In genomic region chr4:2930821-2931764, GRCh38 we compare ENCODE assay signal across 8 cellular contexts. TPM values are rescaled to one million over a fixed set of nuclear protein-coding genes. Genes with fewer than 3 reads are reported as not detected.
A peak's percentile ranks its signal among the peaks of the same experiment; 100 is the strongest.
DNase-seq lines count a peak whose midpoint lies in the region; ATAC-seq and TF ChIP-seq lines count a peak whose summit lies in the region.

No MANE protein-coding gene starts in this region.

- TF ChIP-seq EP300 in gastroesophageal sphincter (IDR thresholded peaks at IDR 0.05) = no peak

- H3K36me3 ChIP-seq in gastroesophageal sphincter = peaks cover 0 to 60% of the 10 kb centered on the region in 2 donors
- H3K36me3 ChIP-seq in spleen = peaks cover 1 to 58% (median 54%) of the 10 kb centered on the region in 6 donors

- 20% methylated on average over 1 of the region's 44 CpGs for WGBS in gastroesophageal sphincter (ENCODE audit: low coverage in 1 of 2), 2 donors
- WGBS in spleen, 5 donors = 72 to 84% (median 78%) methylated on average over 2 to 44 of the region's 44 CpGs

- H3K27ac ChIP-seq in RWPE1 = peak overlapping the region; percentile 92
- peak overlapping the region in 3 of 4 donors; percentile 92 to 96 (median 94) for H3K27ac ChIP-seq in gastroesophageal sphincter
- H3K27ac ChIP-seq in spleen = peak overlapping the region; percentile 64 to 96 (median 93)

- TF ChIP-seq POLR2A in gastroesophageal sphincter (IDR thresholded peaks at IDR 0.05) (no peak), spleen (IDR thresholded peaks at IDR 0.05) (no peak)

- CTCF ChIA-PET in RWPE1 (lab: Yijun Ruan, JAX) = interaction anchor here (0.6 kb wide), 1 partner anchor 103 kb away, joined by 4 read pairs; no protein-coding TSS in a partner anchor

- POLR2A ChIA-PET in RWPE1 (lab: Yijun Ruan, JAX; ENCODE audit: low non-redundant PET) = no interaction called here

- DNase-seq in RWPE1 (ENCODE audit: low spot score) (no peak), spleen (peak; percentile 81)
- no peak for DNase-seq in stimulated activated naive CD4-positive, alpha-beta T cell (lab: John Stamatoyannopoulos, UW)

- H3K4me3 ChIP-seq in gastroesophageal sphincter (no peak overlapping the region), spleen (peak overlapping the region in 3 of 8 donors; percentile 71 to 92 (median 89))

- peak; percentile 1 for ATAC-seq in GM18511 (IDR thresholded peaks at IDR 0.05; ENCODE audit: unreplicated experiment)
- no peak for ATAC-seq in gastroesophageal sphincter
- no peak for ATAC-seq in HG02623 (IDR thresholded peaks at IDR 0.05; ENCODE audit: unreplicated experiment)
- no peak for ATAC-seq in HG02938 (IDR thresholded peaks at IDR 0.05; ENCODE audit: unreplicated experiment)
- no peak for ATAC-seq in GM21360 (IDR thresholded peaks at IDR 0.05; ENCODE audit: unreplicated experiment)

- intact Hi-C loops in spleen (cut with DNase I; ENCODE audit: low total_unique reads) = loop anchor here (10.0 kb wide), 1 partner anchor 176 kb away; the partner anchor contains the start of gene TNIP2

- TF ChIP-seq CTCF in RWPE1 (conservative IDR thresholded peaks at IDR 0.05; ENCODE audit: low read depth) = no peak
- peak in 1 of 4 experiments; percentile 14 for TF ChIP-seq CTCF in gastroesophageal sphincter (IDR thresholded peaks at IDR 0.05)
- no peak for TF ChIP-seq CTCF in spleen (IDR thresholded peaks at IDR 0.05 in 8 of 11, conservative IDR thresholded peaks at IDR 0.05 in 3 of 11)

- H3K9me3 ChIP-seq in gastroesophageal sphincter = no peaks in the 10 kb centered on the region
- no peaks in the 10 kb centered on the region for H3K9me3 ChIP-seq in spleen

- H3K27me3 ChIP-seq in gastroesophageal sphincter = no peaks in the 10 kb centered on the region
- H3K27me3 ChIP-seq in spleen (replicated peaks in 1 of 7) = no peaks in the 10 kb centered on the region

- H3K4me1 ChIP-seq in gastroesophageal sphincter (peaks cover 0 to 50% (median 22%) of the 10 kb centered on the region in 3 donors), spleen (peaks cover 35 to 64% (median 48%) of the 10 kb centered on the region in 6 donors)

RNA-seq across cellular contexts. Expression of gene NOP14, which starts 32.1 kb away (rescaled TPM):
- 10 to 100 TPM; 17.6 to 25.2 (median 20.4) TPM for total RNA-seq in gastroesophageal sphincter
- 10 to 100 TPM; 21.1 to 30.5 (median 25.0) TPM for total RNA-seq in spleen
- 10 to 100 TPM; 10.2 to 20.3 (median 12.2) TPM for polyA plus RNA-seq in spleen

RNA-seq across cellular contexts. Expression of gene GRK4, which starts 32.3 kb away (rescaled TPM):
- total RNA-seq in gastroesophageal sphincter (1 to 10 TPM; 4.2 to 9.5 (median 6.2) TPM), spleen (1 to 10 TPM; 1.8 to 4.3 (median 2.6) TPM)
- polyA plus RNA-seq in spleen = 1 to 10 TPM; 1.0 to 1.7 (median 1.2) TPM
